15 cellular contexts compared by ENCODE assay signal in the genomic region with DNA sequence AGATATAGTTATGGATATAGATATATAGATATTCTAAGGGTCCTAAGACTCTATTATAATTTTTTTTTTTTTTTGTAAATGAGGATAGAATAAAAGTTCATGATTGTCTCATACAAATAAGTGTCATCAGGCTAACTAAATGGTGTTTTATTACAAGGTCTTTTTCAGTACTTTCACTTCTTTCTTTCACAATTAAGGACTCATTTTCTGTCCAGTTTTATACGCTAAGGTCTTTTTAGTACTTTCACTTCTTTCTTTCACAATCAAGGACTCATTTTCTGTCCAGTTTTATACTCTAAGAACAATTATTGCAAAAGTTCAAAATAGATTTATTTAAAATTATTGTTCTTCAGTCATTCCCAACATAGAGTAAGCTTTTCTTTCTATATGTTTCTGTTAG. TPM values are rescaled to one million over a fixed set of nuclear protein-coding genes. Genes with fewer than 3 reads are reported as not detected.
DNase-seq lines count a peak whose midpoint lies in the region; ATAC-seq and TF ChIP-seq lines count a peak whose summit lies in the region.
"Had no signal": no experiment of that assay in that cellular context is flagged by ENCODE, and none has a peak within 500 bp of the region (broad histone marks: within the 10 kb centered on the region; RNA-seq: fewer than 3 reads in every experiment).

No MANE protein-coding gene starts in this region.

- no peak for TF ChIP-seq CTCF in spleen (IDR thresholded peaks at IDR 0.05 in 8 of 11, conservative IDR thresholded peaks at IDR 0.05 in 3 of 11)

- peak overlapping the region in 2 of 8 donors; percentile 13 to 39 for H3K4me3 ChIP-seq in spleen
- H3K4me3 ChIP-seq: testis had no signal

- intact Hi-C loops in spleen (cut with DNase I; ENCODE audit: low total_unique reads), result no loop called here

- no peaks in the 10 kb centered on the region for H3K36me3 ChIP-seq in spleen

- TF ChIP-seq POLR2A in spleen (IDR thresholded peaks at IDR 0.05), result no peak

- H3K9me3 ChIP-seq in spleen, result no peaks in the 10 kb centered on the region
- H3K9me3 ChIP-seq: testis had no signal

- WGBS in spleen, 5 donors, result 30 to 50% (median 44%) methylated on average over 1 of the region's 1 CpG

- H3K27me3 ChIP-seq in spleen (replicated peaks in 1 of 7), result no peaks in the 10 kb centered on the region
- H3K27me3 ChIP-seq: testis had no signal

- peaks cover 0 to 62% (median 36%) of the 10 kb centered on the region in 6 donors for H3K4me1 ChIP-seq in spleen
- H3K4me1 ChIP-seq: testis had no signal

- peak; percentile 76 for ATAC-seq in GM18907 (IDR thresholded peaks at IDR 0.05; ENCODE audit: unreplicated experiment)
- ATAC-seq in HG02623 (IDR thresholded peaks at IDR 0.05; ENCODE audit: unreplicated experiment), result peak; percentile 63
- ATAC-seq in HG03565 (IDR thresholded peaks at IDR 0.05; ENCODE audit: unreplicated experiment), result peak; percentile 57
- no peak for ATAC-seq in GM19023 (IDR thresholded peaks at IDR 0.05; ENCODE audit: unreplicated experiment)

- H3K27ac ChIP-seq in spleen, result peak overlapping the region in 7 of 8 donors; percentile 36 to 75 (median 68)

- DNase-seq in spleen (no peak), NCI-H2196 (lab: John Stamatoyannopoulos, UW; ENCODE audit: unreplicated experiment) (no peak), HPDE6-E6E7 (ENCODE audit: extremely low spot score) (no peak)
- no peak for DNase-seq in activated CD4-positive, alpha-beta T cell treated with anti-CD3 and anti-CD28 coated beads for 1 hour
- DNase-seq: activated CD4-positive, alpha-beta memory T cell treated with anti-CD3 and anti-CD28 coated beads, Interleukin-2, amount 10 ng/mL, durations not matched to agents 7 days and 5 days; amniotic stem cell; DND-41; HFFc6; NCI-H1105; Right ventricle myocardium superior; testis had no signal

RNA-seq across cellular contexts. Expression of gene RUFY3, which starts 32.7 kb away (rescaled TPM):
- total RNA-seq in spleen, result 10 to 100 TPM; 41.6 to 96.8 (median 88.3) TPM
- 10 to 100 TPM; 19.2 to 29.1 (median 23.3) TPM for polyA plus RNA-seq in spleen
